Comparison of ENCODE assay signal across 25 cellular contexts in the genomic region with DNA sequence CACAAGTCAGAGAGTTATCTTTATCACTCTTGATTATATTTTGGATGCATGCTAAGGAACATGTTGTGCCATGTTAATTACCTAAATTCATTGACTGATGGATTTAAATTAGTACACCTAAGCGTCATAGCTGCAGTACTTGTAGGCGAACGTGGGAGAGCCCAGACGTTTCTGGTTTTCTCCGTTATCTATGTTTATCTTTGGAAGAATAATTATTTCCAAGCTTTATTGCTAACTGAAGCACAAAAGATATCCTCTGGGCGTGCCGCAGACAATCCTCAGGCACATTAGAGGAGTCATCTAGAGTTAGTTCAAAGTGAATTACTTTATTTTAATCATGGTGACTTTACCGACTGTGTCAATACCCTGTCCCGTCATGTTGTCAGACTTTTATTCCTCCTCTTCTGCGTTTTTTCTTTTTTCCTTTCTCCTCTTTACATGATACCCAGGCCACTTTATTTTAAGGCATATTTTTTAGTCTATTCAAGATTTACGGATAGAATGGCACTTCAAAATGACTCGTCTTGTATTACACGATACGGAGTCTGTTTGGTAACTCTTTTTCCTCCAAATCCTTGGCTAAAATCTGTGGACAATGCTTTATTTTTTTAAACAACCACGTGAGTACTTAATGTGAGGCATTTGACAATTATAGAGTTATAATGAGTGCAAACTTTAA.
"Had no signal": no experiment of that assay in that cellular context is flagged by ENCODE, and none has a peak within 500 bp of the region (broad histone marks: within the 10 kb centered on the region; RNA-seq: fewer than 3 reads in every experiment).

No MANE protein-coding gene starts in this region.

- H3K9me3 Mint-ChIP-seq: activated CD4-positive, alpha-beta T cell treated with anti-CD3 and anti-CD28 coated beads, Interleukin-2, amount 10 ng/mL, durations not matched to agents 24 days and 14 days; activated naive CD4-positive, alpha-beta T cell treated with anti-CD3 and anti-CD28 coated beads, Interleukin-2, amount 10 ng/mL, durations not matched to agents 7 days and 5 days; activated naive CD8-positive, alpha-beta T cell treated with anti-CD3 and anti-CD28 coated beads, Interleukin-2, amount 10 ng/mL, durations not matched to agents 7 days and 5 days; activated T-helper 1 cell treated with anti-CD3 and anti-CD28 coated beads, Interleukin-12 subunit alpha, Interleukin-12 subunit beta, Interleukin-2, Interleukin-4 antibody, amounts not matched to agents 30 ng/mL and 10 ng/mL and 1 ng/mL, durations not matched to agents 14 hours and 24 hours and 36 hours; nephron progenitor cell had no signal

- H3K27me3 ChIP-seq: pancreas, right atrium auricular region, spleen, tibial nerve had no signal

- ATAC-seq: activated CD4-positive, CD25-positive, alpha-beta regulatory T cell treated with anti-CD3 and anti-CD28 coated beads, Interleukin-2, amount 50 U/mL, for 24 hours; left cardiac atrium; pancreas; psoas muscle; T-helper 17 cell had no signal

- H3K4me1 Mint-ChIP-seq: activated CD4-positive, alpha-beta T cell treated with anti-CD3 and anti-CD28 coated beads, Interleukin-2, amount 10 ng/mL, durations not matched to agents 24 days and 14 days; activated naive CD4-positive, alpha-beta T cell treated with anti-CD3 and anti-CD28 coated beads, Interleukin-2, amount 10 ng/mL, durations not matched to agents 7 days and 5 days; activated naive CD8-positive, alpha-beta T cell treated with anti-CD3 and anti-CD28 coated beads, Interleukin-2, amount 10 ng/mL, durations not matched to agents 7 days and 5 days; T-helper 17 cell had no signal

- H3K27ac Mint-ChIP-seq: activated CD4-positive, alpha-beta memory T cell treated with anti-CD3 and anti-CD28 coated beads for 36 hours; activated CD4-positive, alpha-beta T cell treated with anti-CD3 and anti-CD28 coated beads, Interleukin-2, amount 10 ng/mL, durations not matched to agents 24 days and 14 days; activated naive CD4-positive, alpha-beta T cell treated with anti-CD3 and anti-CD28 coated beads, Interleukin-2, amount 10 ng/mL, durations not matched to agents 7 days and 5 days; activated naive CD8-positive, alpha-beta T cell treated with anti-CD3 and anti-CD28 coated beads, Interleukin-2, amount 10 ng/mL, durations not matched to agents 7 days and 5 days; activated T-helper 1 cell treated with anti-CD3 and anti-CD28 coated beads, Interleukin-12 subunit alpha, Interleukin-12 subunit beta, Interleukin-2, Interleukin-4 antibody, amounts not matched to agents 30 ng/mL and 10 ng/mL and 1 ng/mL, durations not matched to agents 14 hours and 24 hours and 36 hours; T-helper 17 cell had no signal

- H3K36me3 ChIP-seq: pancreas, right atrium auricular region, spleen, tibial nerve, WERI-Rb-1 had no signal

- H3K9me3 ChIP-seq: pancreas, psoas muscle, right atrium auricular region, spleen, tibial nerve had no signal

- DNase-seq: activated CD4-positive, alpha-beta memory T cell treated with anti-CD3 and anti-CD28 coated beads for 36 hours; activated CD4-positive, alpha-beta T cell treated with anti-CD3 and anti-CD28 coated beads, Interleukin-2, amount 10 ng/mL, durations not matched to agents 24 days and 14 days; activated CD8-positive, alpha-beta memory T cell treated with anti-CD3 and anti-CD28 coated beads, Interleukin-2, amount 50 U/mL, for 4 hours; activated effector memory CD4-positive, alpha-beta T cell treated with anti-CD3 and anti-CD28 coated beads, Interleukin-2, amount 50 U/mL, for 16 hours; activated naive CD4-positive, alpha-beta T cell treated with anti-CD3 and anti-CD28 coated beads, Interleukin-2, amount 10 ng/mL, durations not matched to agents 7 days and 5 days; activated naive CD8-positive, alpha-beta T cell treated with anti-CD3 and anti-CD28 coated beads, Interleukin-2, amount 10 ng/mL, durations not matched to agents 7 days and 5 days; activated T-cell treated with anti-CD3 and anti-CD28 coated beads, Interleukin-2, amount 50 U/mL, for 1 hour; amniotic stem cell; central memory CD4-positive, alpha-beta T cell; foreskin melanocyte; left cardiac atrium; mammary epithelial cell; nephron progenitor cell; nucleus accumbens; pancreas; psoas muscle; spleen; stimulated activated naive CD4-positive, alpha-beta T cell; T-helper 17 cell; T1000; WERI-Rb-1 had no signal

- H3K27me3 Mint-ChIP-seq: activated CD4-positive, alpha-beta memory T cell treated with anti-CD3 and anti-CD28 coated beads for 36 hours; activated CD4-positive, alpha-beta T cell treated with anti-CD3 and anti-CD28 coated beads, Interleukin-2, amount 10 ng/mL, durations not matched to agents 24 days and 14 days; activated naive CD4-positive, alpha-beta T cell treated with anti-CD3 and anti-CD28 coated beads, Interleukin-2, amount 10 ng/mL, durations not matched to agents 7 days and 5 days; activated naive CD8-positive, alpha-beta T cell treated with anti-CD3 and anti-CD28 coated beads, Interleukin-2, amount 10 ng/mL, durations not matched to agents 7 days and 5 days; T-helper 17 cell had no signal

- H3K4me1 ChIP-seq: pancreas, psoas muscle, right atrium auricular region, spleen, tibial nerve had no signal

- H3K4me3 Mint-ChIP-seq: activated CD4-positive, alpha-beta memory T cell treated with anti-CD3 and anti-CD28 coated beads for 36 hours; activated CD4-positive, alpha-beta T cell treated with anti-CD3 and anti-CD28 coated beads, Interleukin-2, amount 10 ng/mL, durations not matched to agents 24 days and 14 days; activated naive CD4-positive, alpha-beta T cell treated with anti-CD3 and anti-CD28 coated beads, Interleukin-2, amount 10 ng/mL, durations not matched to agents 7 days and 5 days; activated naive CD8-positive, alpha-beta T cell treated with anti-CD3 and anti-CD28 coated beads, Interleukin-2, amount 10 ng/mL, durations not matched to agents 7 days and 5 days; activated T-helper 1 cell treated with anti-CD3 and anti-CD28 coated beads, Interleukin-12 subunit alpha, Interleukin-12 subunit beta, Interleukin-2, Interleukin-4 antibody, amounts not matched to agents 30 ng/mL and 10 ng/mL and 1 ng/mL, durations not matched to agents 14 hours and 24 hours and 36 hours; nephron progenitor cell; T-helper 17 cell had no signal

- H3K36me3 Mint-ChIP-seq: activated CD4-positive, alpha-beta memory T cell treated with anti-CD3 and anti-CD28 coated beads for 36 hours; activated naive CD4-positive, alpha-beta T cell treated with anti-CD3 and anti-CD28 coated beads, Interleukin-2, amount 10 ng/mL, durations not matched to agents 7 days and 5 days; activated naive CD8-positive, alpha-beta T cell treated with anti-CD3 and anti-CD28 coated beads, Interleukin-2, amount 10 ng/mL, durations not matched to agents 7 days and 5 days had no signal

- H3K4me3 ChIP-seq: pancreas, psoas muscle, right atrium auricular region, spleen, tibial nerve had no signal

- H3K27ac ChIP-seq: pancreas, psoas muscle, right atrium auricular region, spleen, tibial nerve, WERI-Rb-1 had no signal
